In the genomic region with DNA sequence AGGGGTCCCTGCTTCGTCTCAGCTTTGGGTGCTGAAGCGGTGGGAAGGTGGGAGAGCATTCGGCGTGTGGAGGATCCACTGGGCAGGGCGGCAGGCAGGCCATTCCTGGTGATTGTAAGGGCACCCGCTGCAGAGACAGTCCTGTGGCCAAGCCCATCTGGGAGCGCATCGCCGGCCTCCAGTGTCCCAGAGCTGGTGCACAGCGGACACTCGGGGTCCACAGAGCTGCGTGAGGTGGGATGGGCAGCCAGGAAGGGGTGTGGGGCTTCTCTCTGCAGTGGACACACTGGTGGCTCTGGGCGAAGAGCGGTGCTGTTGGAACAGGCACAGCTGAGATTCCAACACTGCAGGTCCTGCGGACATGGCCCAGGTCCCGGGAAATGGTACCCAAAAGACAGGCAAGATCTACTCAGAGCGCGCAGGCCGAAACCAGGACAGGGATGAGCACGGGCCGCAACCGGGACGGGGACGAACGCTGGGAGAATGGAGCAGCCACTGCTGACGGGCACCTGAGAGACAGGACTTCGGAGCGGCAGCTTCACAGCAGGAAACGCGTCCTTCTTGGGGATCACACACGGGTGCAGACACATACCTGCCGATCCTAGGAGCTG, we compare ENCODE assay signal across 15 cellular contexts.
DNase-seq lines count a peak whose midpoint lies in the region; ATAC-seq and TF ChIP-seq lines count a peak whose summit lies in the region.
"Had no signal": no experiment of that assay in that cellular context is flagged by ENCODE, and none has a peak within 500 bp of the region (broad histone marks: within the 10 kb centered on the region; RNA-seq: fewer than 3 reads in every experiment).

No MANE protein-coding gene starts in this region.

- H3K9me3 ChIP-seq in heart right ventricle = peaks cover 0 to 21% (median 10%) of the 10 kb centered on the region in 11 donors
- H3K9me3 ChIP-seq: HAP-1 had no signal

- H3K27me3 ChIP-seq in heart right ventricle = peaks cover 0 to 55% (median 21%) of the 10 kb centered on the region in 7 donors
- H3K27me3 ChIP-seq: BLaER1 treated with 17β-estradiol and CSF1 and Interleukin-3, amounts not matched to agents 10 nM and 100 nM had no signal

- peaks cover 8% of the 10 kb centered on the region for H3K9me3 Mint-ChIP-seq in osteocyte (ENCODE audit: unreplicated experiment)

- ATAC-seq in left ventricle myocardium superior (no peak), heart right ventricle (no peak), GM18909 (IDR thresholded peaks at IDR 0.05; ENCODE audit: poor library complexity, unreplicated experiment) (no peak)
- ATAC-seq: GM12878 had no signal

- H3K36me3 Mint-ChIP-seq in osteocyte (ENCODE audit: unreplicated experiment) = no peaks in the 10 kb centered on the region
- H3K36me3 Mint-ChIP-seq: IgD-negative memory B cell had no signal

- no peak for TF ChIP-seq CTCF in heart right ventricle (IDR thresholded peaks at IDR 0.05)
- no peak for TF ChIP-seq CTCF in osteocyte (IDR thresholded peaks at IDR 0.05)

- peak; percentile 26 for DNase-seq in left ventricle myocardium superior
- no peak for DNase-seq in heart right ventricle
- peak; percentile 35 for DNase-seq in islet precursor cell
- DNase-seq in osteocyte (ENCODE audit: extremely low spot score, unreplicated experiment) = peak; percentile 82
- no peak for DNase-seq in activated CD4-positive, alpha-beta T cell treated with anti-CD3 and anti-CD28 coated beads, Interleukin-2, amount 50 U/mL, for 48 hours
- DNase-seq in EL = no peak
- DNase-seq: ACHN; CD4-positive, CD25-positive, alpha-beta regulatory T cell; DMS53; GOT3 had no signal

- H3K4me1 Mint-ChIP-seq in osteocyte (ENCODE audit: unreplicated experiment) = no peaks in the 10 kb centered on the region
- H3K4me1 Mint-ChIP-seq: CD4-positive, CD25-positive, alpha-beta regulatory T cell; IgD-negative memory B cell had no signal

- no peak overlapping the region for H3K27ac ChIP-seq in heart right ventricle
- H3K27ac ChIP-seq: BLaER1 treated with 17β-estradiol and CSF1 and Interleukin-3, amounts not matched to agents 10 nM and 100 nM had no signal

- intact Hi-C loops in left ventricle myocardium superior (cut with micrococcal nuclease) (no loop called here), heart right ventricle (cut with DNase I) (loop anchor here in 2 of 10 donors (10.0 kb wide), 1 partner anchor 105 kb away; no protein-coding TSS in a partner anchor)

- H3K4me3 Mint-ChIP-seq in osteocyte (ENCODE audit: unreplicated experiment) = no peak overlapping the region
- H3K4me3 Mint-ChIP-seq: CD4-positive, CD25-positive, alpha-beta regulatory T cell had no signal

- WGBS in heart right ventricle, 2 donors = 94% methylated on average over 32 of the region's 32 CpGs

- H3K4me3 ChIP-seq in heart right ventricle = no peak overlapping the region
- H3K4me3 ChIP-seq: BLaER1 treated with 17β-estradiol and CSF1 and Interleukin-3, amounts not matched to agents 10 nM and 100 nM; GM12878; HAP-1 had no signal

- H3K27me3 Mint-ChIP-seq in osteocyte (ENCODE audit: unreplicated experiment) = no peaks in the 10 kb centered on the region

- H3K36me3 ChIP-seq in heart right ventricle = no peaks in the 10 kb centered on the region
- H3K36me3 ChIP-seq: BLaER1 treated with 17β-estradiol and CSF1 and Interleukin-3, amounts not matched to agents 10 nM and 100 nM; HAP-1 had no signal

- peaks cover 0 to 8% (median 0%) of the 10 kb centered on the region in 9 donors for H3K4me1 ChIP-seq in heart right ventricle
- H3K4me1 ChIP-seq: HAP-1 had no signal

- H3K27ac Mint-ChIP-seq in osteocyte (ENCODE audit: unreplicated experiment) = no peak overlapping the region
- H3K27ac Mint-ChIP-seq: CD4-positive, CD25-positive, alpha-beta regulatory T cell; IgD-negative memory B cell had no signal

Comparison
In these comparisons a context has a peak if more than half of its experiments do, and no peak if none do; other contexts are left out.
1. DNase-seq: peak in left ventricle myocardium superior (single experiment), islet precursor cell (single experiment) and osteocyte (single experiment); none in heart right ventricle (0 of 2), activated CD4-positive, alpha-beta T cell treated with anti-CD3 and anti-CD28 coated beads, Interleukin-2, amount 50 U/mL, for 48 hours (0 of 2) and EL (single experiment).